8 cellular contexts compared by ENCODE assay signal in the genomic region with DNA sequence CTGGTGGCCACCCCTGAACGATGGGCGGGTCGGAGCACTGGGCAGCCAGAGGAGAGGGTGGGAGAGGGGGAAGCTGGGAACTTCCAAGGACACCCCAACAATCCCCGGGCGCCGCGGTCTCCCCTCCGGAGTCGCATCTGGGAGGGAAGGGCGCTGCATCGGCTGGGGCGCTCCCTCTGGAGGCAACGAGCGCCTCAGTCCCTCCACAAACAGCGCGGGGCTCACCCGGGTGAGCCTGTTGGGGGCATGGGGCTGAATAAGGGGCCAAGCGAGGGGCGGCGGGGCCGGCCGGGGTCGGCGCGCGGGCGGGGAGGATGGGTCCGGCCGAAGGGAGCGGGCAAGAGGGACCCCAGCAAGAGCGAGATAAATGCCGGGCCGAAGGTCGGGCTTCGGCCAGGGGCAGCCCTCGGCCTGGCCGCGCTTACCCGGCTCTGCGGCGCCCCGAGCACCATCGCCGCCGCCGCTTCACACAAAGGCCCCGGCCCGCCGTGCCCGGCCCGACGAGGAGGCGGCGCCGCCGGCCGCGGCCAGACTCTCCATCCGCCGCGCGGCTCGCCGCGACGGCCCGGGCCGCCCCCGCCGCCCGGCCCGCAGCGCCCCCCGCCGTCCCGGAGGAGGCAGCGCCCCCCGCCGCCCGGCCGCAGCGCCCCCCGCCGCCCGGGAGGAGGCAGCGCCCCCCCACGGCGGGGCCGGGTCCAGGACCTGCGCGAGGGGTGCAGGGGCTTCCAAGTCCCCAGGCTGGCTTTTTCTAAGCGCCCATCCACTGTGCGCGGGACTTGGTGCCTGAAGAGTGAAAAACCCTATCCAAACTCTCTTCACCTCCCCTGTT. TPM values are rescaled to one million over a fixed set of nuclear protein-coding genes. Genes with fewer than 3 reads are reported as not detected.
DNase-seq lines count a peak whose midpoint lies in the region; ATAC-seq, FAIRE-seq and TF ChIP-seq lines count a peak whose summit lies in the region.

A gene with protein sequence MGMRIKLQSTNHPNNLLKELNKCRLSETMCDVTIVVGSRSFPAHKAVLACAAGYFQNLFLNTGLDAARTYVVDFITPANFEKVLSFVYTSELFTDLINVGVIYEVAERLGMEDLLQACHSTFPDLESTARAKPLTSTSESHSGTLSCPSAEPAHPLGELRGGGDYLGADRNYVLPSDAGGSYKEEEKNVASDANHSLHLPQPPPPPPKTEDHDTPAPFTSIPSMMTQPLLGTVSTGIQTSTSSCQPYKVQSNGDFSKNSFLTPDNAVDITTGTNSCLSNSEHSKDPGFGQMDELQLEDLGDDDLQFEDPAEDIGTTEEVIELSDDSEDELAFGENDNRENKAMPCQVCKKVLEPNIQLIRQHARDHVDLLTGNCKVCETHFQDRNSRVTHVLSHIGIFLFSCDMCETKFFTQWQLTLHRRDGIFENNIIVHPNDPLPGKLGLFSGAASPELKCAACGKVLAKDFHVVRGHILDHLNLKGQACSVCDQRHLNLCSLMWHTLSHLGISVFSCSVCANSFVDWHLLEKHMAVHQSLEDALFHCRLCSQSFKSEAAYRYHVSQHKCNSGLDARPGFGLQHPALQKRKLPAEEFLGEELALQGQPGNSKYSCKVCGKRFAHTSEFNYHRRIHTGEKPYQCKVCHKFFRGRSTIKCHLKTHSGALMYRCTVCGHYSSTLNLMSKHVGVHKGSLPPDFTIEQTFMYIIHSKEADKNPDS (minus strand): TSS at position 567 of the 829 bp plus-strand sequence. CDS start 1,629 bp downstream, outside the sequence.

- H3K36me3 ChIP-seq in GM12878 (ENCODE audit: control insufficient read depth in 2 of 2, insufficient read depth in 2 of 2, low read length in 1 of 2) (peaks cover 1 to 6% of the 10 kb centered on the region in 2 experiments; a peak in 1 of 4 replicates), iPS-18a (ENCODE audit: control insufficient read depth, low read depth, low read length) (peaks cover 32% of the 10 kb centered on the region)

- peaks cover 6% of the 10 kb centered on the region for H3K79me2 ChIP-seq in GM12878 (ENCODE audit: control insufficient read depth, insufficient read depth, low read length)

- no peak for FAIRE-seq in GM12878 (lab: Jason Lieb, UNC)

- H2AFZ ChIP-seq in GM12878 (ENCODE audit: control insufficient read depth, low read depth, low read length): peak within 1 kb of the TSS; percentile 62

- no TSS peak for BruUV-seq in GM12878 (replicated peaks; lab: Mats Ljungman, UMichigan)

- WGBS in GM12878 (ENCODE audit: insufficient coverage, insufficient replicate concordance, low lambda C conversion rate, missing lambda C conversion rate): under 1% methylated on average over 40 of the region's 94 CpGs

- H3K9ac ChIP-seq in GM12878 (ENCODE audit: control insufficient read depth, insufficient read depth, low read length): peak within 1 kb of the TSS; percentile 81
- peak within 1 kb of the TSS; percentile 86 for H3K9ac ChIP-seq in iPS-18a (ENCODE audit: low read length)

- H3K27me3 ChIP-seq in GM12878 (replicated peaks in 1 of 2; ENCODE audit: control insufficient read depth in 2 of 2, insufficient read depth in 2 of 2, low read length in 1 of 2) (no peaks in the 10 kb centered on the region), iPS-18a (ENCODE audit: control insufficient read depth, insufficient read depth, low read length) (no peaks in the 10 kb centered on the region)

- peak within 1 kb of the TSS; percentile 93 for H3K4me3 ChIP-seq in GM12878
- peak within 1 kb of the TSS; percentile 93 for H3K4me3 ChIP-seq in iPS-18a (ENCODE audit: low read length)
- H3K4me3 ChIP-seq in skin epidermis: peak within 1 kb of the TSS; percentile 68 to 96 (median 87)

- peak; percentile 79 for TF ChIP-seq POLR2A in GM12878 (IDR thresholded peaks at IDR 0.05; ENCODE audit: low read depth, low read length)

- RAD21 ChIA-PET in GM12878 (lab: Charles Lee; ENCODE audit: unreplicated experiment): interaction anchor here (1.1 to 5.8 kb wide), 3 partner anchors 59 to 106 kb away, joined by 3 to 44 read pairs (median 20); a partner anchor contains a TSS

- no peaks in the 10 kb centered on the region for H4K20me1 ChIP-seq in GM12878 (ENCODE audit: control insufficient read depth, insufficient read depth)

- POLR2A ChIA-PET in GM12878 (lab: Charles Lee): interaction anchor here (1.1 to 1.2 kb wide), 2 partner anchors 105 to 106 kb away, joined by 3 to 5 read pairs; a partner anchor contains a TSS

- peak within 1 kb of the TSS; percentile 72 for H3K4me2 ChIP-seq in GM12878 (ENCODE audit: control insufficient read depth, insufficient read depth)

- CTCF ChIA-PET in GM12878 (lab: Yijun Ruan, JAX): interaction anchor here (0.6 to 12.1 kb wide), 21 partner anchors 10 to 280 kb away, joined by 3 to 177 read pairs (median 5); a partner anchor contains a TSS

- intact Hi-C loops in GM12878 (cut with micrococcal nuclease; ENCODE audit: unreplicated experiment): no loop called here

- in situ Hi-C loops in GM12878 (cut with MboI): no loop called here

- H3K27ac ChIP-seq in GM12878 (ENCODE audit: control insufficient read depth, insufficient read depth) (peak within 1 kb of the TSS; percentile 28; the same call in 1 of the 2 replicates), iPS-18a (ENCODE audit: low read length) (peak within 1 kb of the TSS; percentile 42), skin epidermis (peak within 1 kb of the TSS; percentile 50 to 97 (median 88))

- SMC1A ChIA-PET in GM12878 (lab: Charles Lee; ENCODE audit: uncharacterized antibody, unreplicated experiment): interaction anchor here (1.7 to 12.3 kb wide), 4 partner anchors 18 to 247 kb away, joined by 4 to 125 read pairs (median 32); a partner anchor contains a TSS

- H3K4me1 ChIP-seq in GM12878 (ENCODE audit: control insufficient read depth, insufficient read depth, low read length) (peaks cover 10% of the 10 kb centered on the region), iPS-18a (ENCODE audit: control insufficient read depth, low read depth, low read length) (peaks cover 30% of the 10 kb centered on the region)

- peak; percentile 55 for DNase-seq in GDM1 (lab: John Stamatoyannopoulos, UW)
- DNase-seq in M059J (ENCODE audit: low read depth): peak; percentile 44
- peak; percentile 36 for DNase-seq in T1000 (lab: John Stamatoyannopoulos, UW)
- DNase-seq in GM12878 (ENCODE audit: low read depth, low spot score): no peak
- DNase-seq in mesenteric fat pad (ENCODE audit: low spot score): no peak

- TF ChIP-seq RAD21 in GM12878 (IDR thresholded peaks at IDR 0.05; ENCODE audit: insufficient read depth, low read depth, low read length): peak; percentile 26; the same call in 1 of the 2 replicates

- H3K9me3 ChIP-seq in GM12878 (replicated peaks; ENCODE audit: control insufficient read depth, insufficient read depth, low read length) (no peaks in the 10 kb centered on the region), iPS-18a (ENCODE audit: control insufficient read depth, low read depth, low read length) (no peaks in the 10 kb centered on the region)

- TF ChIP-seq CTCF in GM12878 (IDR thresholded peaks at IDR 0.05 in 2 of 3, conservative IDR thresholded peaks at IDR 0.05 in 1 of 3; ENCODE audit: control insufficient read depth in 2 of 3, extremely low read depth in 1 of 3, insufficient read depth in 1 of 3, low read depth in 3 of 3, low read length in 3 of 3): peak; percentile 48 to 61 (median 58)

- no peak for TF ChIP-seq EP300 in GM12878 (IDR thresholded peaks at IDR 0.05; ENCODE audit: borderline replicate concordance in 1 of 2, control insufficient read depth in 1 of 2, low read depth in 2 of 2, low read length in 2 of 2)

- ATAC-seq in GM21825 (IDR thresholded peaks at IDR 0.05; ENCODE audit: unreplicated experiment) (peak; percentile 69), GM12878 (peak; percentile 82)

TF ChIP-seq in GM12878, 131 proteins besides CTCF, POLR2A, EP300 and RAD21 (continues in another document):
- 0 out of 2 replicates have a peak, but pooled peaks have one; percentile 37 for TF ChIP-seq YY1 (IDR thresholded peaks at IDR 0.05; ENCODE audit: low read depth, low read length)
- TF ChIP-seq NRF1 (conservative IDR thresholded peaks at IDR 0.05; ENCODE audit: low read depth, low read length): no peak
- TF ChIP-seq RELA (IDR thresholded peaks at IDR 0.05; ENCODE audit: borderline replicate concordance, partially characterized antibody): no peak
- peak; percentile 64 for TF ChIP-seq IKZF1 (conservative IDR thresholded peaks at IDR 0.05)
- TF ChIP-seq, protein P1, sequence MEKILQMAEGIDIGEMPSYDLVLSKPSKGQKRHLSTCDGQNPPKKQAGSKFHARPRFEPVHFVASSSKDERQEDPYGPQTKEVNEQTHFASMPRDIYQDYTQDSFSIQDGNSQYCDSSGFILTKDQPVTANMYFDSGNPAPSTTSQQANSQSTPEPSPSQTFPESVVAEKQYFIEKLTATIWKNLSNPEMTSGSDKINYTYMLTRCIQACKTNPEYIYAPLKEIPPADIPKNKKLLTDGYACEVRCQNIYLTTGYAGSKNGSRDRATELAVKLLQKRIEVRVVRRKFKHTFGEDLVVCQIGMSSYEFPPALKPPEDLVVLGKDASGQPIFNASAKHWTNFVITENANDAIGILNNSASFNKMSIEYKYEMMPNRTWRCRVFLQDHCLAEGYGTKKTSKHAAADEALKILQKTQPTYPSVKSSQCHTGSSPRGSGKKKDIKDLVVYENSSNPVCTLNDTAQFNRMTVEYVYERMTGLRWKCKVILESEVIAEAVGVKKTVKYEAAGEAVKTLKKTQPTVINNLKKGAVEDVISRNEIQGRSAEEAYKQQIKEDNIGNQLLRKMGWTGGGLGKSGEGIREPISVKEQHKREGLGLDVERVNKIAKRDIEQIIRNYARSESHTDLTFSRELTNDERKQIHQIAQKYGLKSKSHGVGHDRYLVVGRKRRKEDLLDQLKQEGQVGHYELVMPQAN (conservative IDR thresholded peaks at IDR 0.05): 0 out of 2 replicates have a peak, but pooled peaks have one; percentile 53

RNA-seq across cellular contexts. Expression of the gene that starts here (rescaled TPM):
- total RNA-seq in M059J (2014; rRNA removed; shearing (Covaris generic)): 3.3 TPM in 2 replicates
- 14.3 and 16.7 TPM in 2 replicates for total RNA-seq in GM12878 (2013; cell fraction: nucleolus; rRNA removed)
- total RNA-seq in GM12878 (2014; rRNA removed) (5.0 and 5.3 TPM in 2 replicates), GM12878 (2014; rRNA removed; fragmentation: Illumina TruSeq; extraction: Trizol) (4.0 and 4.1 TPM in 2 replicates), GM12878 (2021) (5.6 and 6.0 TPM in 2 replicates), mesenteric fat pad (3.6 TPM)
- polyA plus RNA-seq in GM12878 (2011; ENCODE audit: low read depth): 3.0 TPM
- polyA plus RNA-seq in GM12878 (2011; rRNA removed) (5.2 and 6.8 TPM in 2 replicates), GM12878 (2014; fragmentation: Illumina TruSeq; extraction: Trizol) (4.7 and 4.8 TPM in 2 replicates), GM12878 (2014; fragmentation: Nextera tagmentation; extraction: Ambion mirVana) (under 1 TPM; 0.88 to 0.93 TPM), GM12878 (2014; rRNA removed) (4.2 and 4.4 TPM in 2 replicates), GM12878 (2016; fragmentation: Nextera tagmentation; extraction: Ambion mirVana) (1 to 10 TPM; 3.0 to 4.4 TPM)
- polyA plus RNA-seq in GM12878 (2011; cell fraction: cytosol; rRNA removed): 5.6 and 6.2 TPM in 2 replicates
- polyA plus RNA-seq in GM12878 (2011; cell fraction: nucleus; rRNA removed): 9.2 TPM in 2 replicates
- 3.3 and 3.6 TPM in 2 replicates for polyA plus RNA-seq in GM12878 (2012)
- 8.4 and 9.3 TPM in 2 replicates for polyA minus RNA-seq in GM12878 (2011; rRNA and poly(A)+ RNA removed)
- polyA minus RNA-seq in GM12878 (2011; cell fraction: cytosol; rRNA and poly(A)+ RNA removed): 2.5 and 2.8 TPM in 2 replicates
- 9.3 and 13.8 TPM in 2 replicates for polyA minus RNA-seq in GM12878 (2011; cell fraction: nucleus; rRNA and poly(A)+ RNA removed)

Comparison
In these comparisons a context has a peak if more than half of its experiments do, and no peak if none do; other contexts are left out.
1. DNase-seq: peak in GDM1 (single experiment), M059J (single experiment) and T1000 (single experiment); none in GM12878 (single experiment) and mesenteric fat pad (single experiment).
2. H3K27ac ChIP-seq: peak in every context shown above with its lines; median percentile 88 in skin epidermis; 42 in iPS-18a; 28 in GM12878.
3. Peak in every context shown above with its lines, with median percentiles within 50 percentile points of each other: H3K4me3 ChIP-seq.